ENCODE assay signal across 17 cellular contexts in the genomic region with DNA sequence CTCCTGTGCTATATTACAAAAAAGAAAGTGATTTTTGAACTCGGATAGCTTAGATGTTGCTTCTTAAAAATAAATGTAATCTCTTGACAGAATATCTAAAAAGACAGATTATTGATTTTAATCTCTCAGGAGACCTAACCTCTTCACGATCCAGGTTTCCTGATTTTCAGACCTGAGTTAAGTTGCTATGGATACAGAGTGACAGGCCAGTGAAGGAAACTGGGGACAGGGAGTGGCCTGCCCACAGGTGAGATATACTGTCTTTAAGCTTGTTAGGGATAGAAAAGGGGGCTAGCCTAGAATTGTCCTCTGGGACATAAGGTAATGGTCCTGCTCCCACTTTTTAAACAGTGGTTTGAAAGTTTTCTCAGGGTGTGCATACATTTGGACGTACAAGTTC.
A peak's percentile ranks its signal among the peaks of the same experiment; 100 is the strongest.
DNase-seq lines count a peak whose midpoint lies in the region; ATAC-seq, FAIRE-seq and TF ChIP-seq lines count a peak whose summit lies in the region.
"Had no signal": no experiment of that assay in that cellular context is flagged by ENCODE, and none has a peak within 500 bp of the region (broad histone marks: within the 10 kb centered on the region; RNA-seq: fewer than 3 reads in every experiment).

No MANE protein-coding gene starts in this region.

- BruUV-seq in K562 (replicated peaks; lab: Mats Ljungman, UMichigan), result no TSS peak

- intact Hi-C loops in cardiac septum (cut with DNase I) (loop anchor here (5.0 kb wide), 4 partner anchors 259 to 934 kb away; a partner anchor contains a TSS), K562 (cut with micrococcal nuclease) (loop anchor here (10.0 kb wide), 3 partner anchors 262 to 1042 kb away; a partner anchor contains a TSS)

- TF ChIP-seq POLR2A in K562 (conservative IDR thresholded peaks at IDR 0.05), result no peak

- no peak for TF ChIP-seq RAD21 in K562 (CRISPR knock-in tag; conservative IDR thresholded peaks at IDR 0.05 in 1 of 2, IDR thresholded peaks at IDR 0.05 in 1 of 2)

- in situ Hi-C loops in K562 (cut with MboI), result loop anchor here (10.0 kb wide), 1 partner anchor 402 kb away; no protein-coding TSS in a partner anchor

- no peak overlapping the region for H3K4me2 ChIP-seq in K562 (ENCODE audit: insufficient read depth, low read length)

- no peak for TF ChIP-seq EP300 in K562 (IDR thresholded peaks at IDR 0.05; ENCODE audit: low read length)

- H4K20me1 ChIP-seq in K562 (replicated peaks; ENCODE audit: control insufficient read depth, insufficient read depth, low read length), result no peaks in the 10 kb centered on the region

- CTCF ChIA-PET in K562 (lab: Yijun Ruan, JAX; ENCODE audit: low intra/inter-chr PET ratio), result no interaction called here

- WGBS in K562 (ENCODE audit: insufficient coverage, low coverage, missing lambda C conversion rate), result 69% methylated on average over 3 of the region's 3 CpGs

- H3K4me1 ChIP-seq in cardiac muscle cell (ENCODE audit: low read depth), result peaks cover 83% of the 10 kb centered on the region
- H3K4me1 ChIP-seq in K562 (replicated peaks in 1 of 2; ENCODE audit: control insufficient read depth in 2 of 2, insufficient read depth in 2 of 2, low read length in 2 of 2), result peaks cover 27 to 53% of the 10 kb centered on the region in 2 experiments
- H3K4me1 ChIP-seq in muscle layer of duodenum (ENCODE audit: control insufficient read depth in 1 of 2, insufficient read depth in 2 of 2, low read length in 2 of 2), result peaks cover 34 to 35% of the 10 kb centered on the region in 2 donors

- no peak overlapping the region for H2AFZ ChIP-seq in K562 (ENCODE audit: low read depth, low read length)

- ATAC-seq in K562, result no peak
- ATAC-seq: WTC11 had no signal

- DNase-seq in cardiac muscle cell (ENCODE audit: low read depth in 1 of 2, low spot score in 1 of 2) (no peak), cardiac septum (ENCODE audit: low spot score) (no peak), K562 (ENCODE audit: extremely low read depth in 1 of 4, low spot score in 3 of 4) (no peak), type B pancreatic cell (ENCODE audit: extremely low spot score, unreplicated experiment) (no peak), occipital lobe (lab: John Stamatoyannopoulos, UW) (no peak), DMS53 (lab: John Stamatoyannopoulos, UW) (no peak), OCI-M2 (lab: John Stamatoyannopoulos, UW; ENCODE audit: unreplicated experiment) (no peak)
- DNase-seq: activated T-cell treated with anti-CD3 and anti-CD28 coated beads, Interleukin-2, amount 50 U/mL, for 1 hour; DMS79; hypothalamus; NCI-H1417; NCI-H524 treated with DMSO at 0.1 percent for 48 hours; trophoblast cell had no signal

- H3K4me3 ChIP-seq in cardiac muscle cell (no peak overlapping the region), K562 (no peak overlapping the region), muscle layer of duodenum (ENCODE audit: low read depth in 1 of 2, low read length in 2 of 2) (no peak overlapping the region)

- no peaks in the 10 kb centered on the region for H3K27me3 Mint-ChIP-seq in type B pancreatic cell

- TF ChIP-seq CTCF in cardiac muscle cell (IDR thresholded peaks at IDR 0.05; ENCODE audit: low read depth, low read length) (no peak), K562 (IDR thresholded peaks at IDR 0.05 in 2 of 3, conservative IDR thresholded peaks at IDR 0.05 in 1 of 3; ENCODE audit: insufficient read depth in 2 of 3, low read depth in 1 of 3, low read length in 3 of 3) (no peak), type B pancreatic cell (conservative IDR thresholded peaks at IDR 0.05) (no peak)

- no peaks in the 10 kb centered on the region for H3K27me3 ChIP-seq in cardiac muscle cell
- H3K27me3 ChIP-seq in K562 (ENCODE audit: control insufficient read depth in 2 of 2, insufficient read depth in 2 of 2, low read length in 2 of 2), result no peaks in the 10 kb centered on the region
- H3K27me3 ChIP-seq in muscle layer of duodenum (ENCODE audit: low read depth, low read length), result no peaks in the 10 kb centered on the region

- POLR2A ChIA-PET in K562 (lab: Yijun Ruan, JAX), result interaction anchor here (0.8 to 10.7 kb wide), 3 partner anchors 10 to 41 kb away, joined by 3 to 96 read pairs (median 3); no protein-coding TSS in a partner anchor

- no peaks in the 10 kb centered on the region for H3K36me3 Mint-ChIP-seq in type B pancreatic cell
- H3K36me3 Mint-ChIP-seq: memory B cell, WTC11 had no signal

- H3K9me3 Mint-ChIP-seq in type B pancreatic cell, result no peaks in the 10 kb centered on the region
- H3K9me3 Mint-ChIP-seq: memory B cell, WTC11 had no signal

- H3K27ac ChIP-seq in cardiac muscle cell (peak overlapping the region; percentile 97), K562 (ENCODE audit: extremely low read depth, low read depth, low read length) (no peak overlapping the region), muscle layer of duodenum (ENCODE audit: low read length) (peak overlapping the region; percentile 98)

- peaks cover 55% of the 10 kb centered on the region for H3K4me1 Mint-ChIP-seq in type B pancreatic cell (ENCODE audit: unreplicated experiment)

- no peak for FAIRE-seq in K562 (lab: Jason Lieb, UNC)
- FAIRE-seq: H1 had no signal

- H3K79me2 ChIP-seq in K562 (ENCODE audit: control insufficient read depth, insufficient read depth, low read length), result no peaks in the 10 kb centered on the region

- H3K36me3 ChIP-seq in cardiac muscle cell, result no peaks in the 10 kb centered on the region
- H3K36me3 ChIP-seq in K562 (ENCODE audit: control insufficient read depth, insufficient read depth, low read length), result no peaks in the 10 kb centered on the region
- no peaks in the 10 kb centered on the region for H3K36me3 ChIP-seq in muscle layer of duodenum (ENCODE audit: control insufficient read depth in 1 of 2, insufficient read depth in 2 of 2, low read length in 2 of 2)

- H3K9me1 ChIP-seq in K562 (ENCODE audit: control insufficient read depth, insufficient read depth, low read length), result no peaks in the 10 kb centered on the region

- no peak overlapping the region for H3K9ac ChIP-seq in K562 (ENCODE audit: insufficient read depth in 1 of 2, low read depth in 2 of 2, low read length in 2 of 2)

- peak overlapping the region; percentile 93 for H3K27ac Mint-ChIP-seq in type B pancreatic cell
- H3K27ac Mint-ChIP-seq: memory B cell, WTC11 had no signal

- H3K4me3 Mint-ChIP-seq in type B pancreatic cell, result peak overlapping the region; percentile 18
- H3K4me3 Mint-ChIP-seq: memory B cell, WTC11 had no signal

- no peaks in the 10 kb centered on the region for H3K9me3 ChIP-seq in cardiac muscle cell (ENCODE audit: low read depth)
- H3K9me3 ChIP-seq in K562 (replicated peaks; ENCODE audit: control insufficient read depth, insufficient read depth, low read depth, low read length), result no peaks in the 10 kb centered on the region
- H3K9me3 ChIP-seq in muscle layer of duodenum (ENCODE audit: control insufficient read depth in 1 of 2, low read length in 2 of 2), result no peaks in the 10 kb centered on the region

TF ChIP-seq in K562, 482 proteins besides CTCF, POLR2A, EP300 and RAD21 (continues in another document):
- TF ChIP-seq KLF16 (IDR thresholded peaks at IDR 0.05), result no peak
- TF ChIP-seq U2AF1 (optimal IDR thresholded peaks at IDR 0.05; ENCODE audit: low read depth, low read length), result no peak
- no peak for TF ChIP-seq ILK (tag; IDR thresholded peaks at IDR 0.05; ENCODE audit: borderline replicate concordance, low read depth)
- no peak for TF ChIP-seq FUS (optimal IDR thresholded peaks at IDR 0.05; ENCODE audit: low read depth, low read length)
- no peak for TF ChIP-seq ZBTB17 (CRISPR knock-in tag; IDR thresholded peaks at IDR 0.05)
- TF ChIP-seq GTF2F1 (IDR thresholded peaks at IDR 0.05; ENCODE audit: low read depth, low read length), result no peak
- TF ChIP-seq, protein P1, sequence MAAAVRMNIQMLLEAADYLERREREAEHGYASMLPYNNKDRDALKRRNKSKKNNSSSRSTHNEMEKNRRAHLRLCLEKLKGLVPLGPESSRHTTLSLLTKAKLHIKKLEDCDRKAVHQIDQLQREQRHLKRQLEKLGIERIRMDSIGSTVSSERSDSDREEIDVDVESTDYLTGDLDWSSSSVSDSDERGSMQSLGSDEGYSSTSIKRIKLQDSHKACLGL (CRISPR knock-in tag; IDR thresholded peaks at IDR 0.05; ENCODE audit: borderline replicate concordance, poor library complexity, severe bottlenecking), result no peak
- TF ChIP-seq MYBL2 (IDR thresholded peaks at IDR 0.05; ENCODE audit: low read depth), result no peak
- no peak for TF ChIP-seq MYBL2 (CRISPR knock-in tag; IDR thresholded peaks at IDR 0.05; ENCODE audit: borderline replicate concordance)
- no peak for TF ChIP-seq NR3C1 (CRISPR knock-in tag; IDR thresholded peaks at IDR 0.05)
- no peak for TF ChIP-seq ZNF561 (CRISPR knock-in tag; conservative IDR thresholded peaks at IDR 0.05)
- TF ChIP-seq HDAC8 (tag; IDR thresholded peaks at IDR 0.05), result no peak
- no peak for TF ChIP-seq L3MBTL2 (IDR thresholded peaks at IDR 0.05)
- TF ChIP-seq, protein P2, sequence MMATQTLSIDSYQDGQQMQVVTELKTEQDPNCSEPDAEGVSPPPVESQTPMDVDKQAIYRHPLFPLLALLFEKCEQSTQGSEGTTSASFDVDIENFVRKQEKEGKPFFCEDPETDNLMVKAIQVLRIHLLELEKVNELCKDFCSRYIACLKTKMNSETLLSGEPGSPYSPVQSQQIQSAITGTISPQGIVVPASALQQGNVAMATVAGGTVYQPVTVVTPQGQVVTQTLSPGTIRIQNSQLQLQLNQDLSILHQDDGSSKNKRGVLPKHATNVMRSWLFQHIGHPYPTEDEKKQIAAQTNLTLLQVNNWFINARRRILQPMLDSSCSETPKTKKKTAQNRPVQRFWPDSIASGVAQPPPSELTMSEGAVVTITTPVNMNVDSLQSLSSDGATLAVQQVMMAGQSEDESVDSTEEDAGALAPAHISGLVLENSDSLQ (IDR thresholded peaks at IDR 0.05), result peak; percentile 87
- TF ChIP-seq GABPB2 (CRISPR knock-in tag; conservative IDR thresholded peaks at IDR 0.05), result no peak
- no peak for TF ChIP-seq ZNF165 (CRISPR knock-in tag; IDR thresholded peaks at IDR 0.05; ENCODE audit: borderline replicate concordance)
- no peak for TF ChIP-seq NONO (IDR thresholded peaks at IDR 0.05; ENCODE audit: low read depth in 2 of 2, low read length in 1 of 2)
